In the genomic region with DNA sequence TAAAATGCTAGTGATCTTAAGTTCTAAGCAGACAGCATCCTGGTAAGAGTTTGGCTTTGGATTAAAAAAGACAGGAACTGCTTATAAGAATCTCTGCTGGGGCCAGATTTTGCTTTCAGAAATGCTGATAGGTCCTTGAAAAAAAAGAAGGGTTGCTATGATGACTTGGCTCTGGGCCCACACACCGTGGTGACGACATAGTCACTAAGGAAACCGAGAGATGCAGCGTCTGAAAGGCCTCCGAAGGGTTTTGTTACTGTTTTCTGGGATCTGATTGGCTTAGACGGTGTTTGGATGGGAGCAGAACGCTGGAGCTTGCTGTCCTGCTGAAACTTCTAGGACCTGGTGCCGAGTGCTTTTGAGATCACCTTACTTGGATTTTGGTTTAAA, we compare ENCODE assay signal across 8 cellular contexts. TPM values are rescaled to one million over a fixed set of nuclear protein-coding genes. Genes with fewer than 3 reads are reported as not detected.
DNase-seq lines count a peak whose midpoint lies in the region; ATAC-seq lines count a peak whose summit lies in the region.

No MANE protein-coding gene starts in this region.

- peak; percentile 58 for ATAC-seq in GM19351 (IDR thresholded peaks at IDR 0.05; ENCODE audit: unreplicated experiment)
- ATAC-seq in left lobe of liver: no peak
- no peak for ATAC-seq in HG03520 (IDR thresholded peaks at IDR 0.05; ENCODE audit: unreplicated experiment)

- peak; percentile 90 for DNase-seq in AG08396 (ENCODE audit: low spot score)
- DNase-seq in NCI-H1105 (lab: John Stamatoyannopoulos, UW): peak; percentile 84
- peak; percentile 81 for DNase-seq in activated CD4-positive, CD25-positive, alpha-beta regulatory T cell treated with anti-CD3 and anti-CD28 coated beads, Interleukin-2, amount 50 U/mL, for 16 hours (ENCODE audit: low read depth, low spot score)
- DNase-seq in caudate nucleus (lab: John Stamatoyannopoulos, UW): peak in 46 of 61 donors; percentile 9 to 94 (median 57)
- peak; percentile 64 for DNase-seq in left lobe of liver (ENCODE audit: low spot score)
- peak; percentile 84 to 85 for DNase-seq in stimulated activated CD4-positive, alpha-beta T cell treated with anti-CD3 and anti-CD28 coated beads, Interleukin-2, amount 100 ng/mL, for 24 hours

- peak overlapping the region; percentile 82 for H3K27ac ChIP-seq in caudate nucleus (ENCODE audit: low read depth, low read length)

RNA-seq across cellular contexts. Expression of a gene that starts 8.4 kb away (rescaled TPM):
- 26.0 TPM for total RNA-seq in left lobe of liver

RNA-seq across cellular contexts. Expression of a gene that starts 33.4 kb away (rescaled TPM):
- total RNA-seq in left lobe of liver: not detected
